ENCODE assay signal across 20 cellular contexts in genomic region chr11:2473361-2474058, GRCh38. TPM values are rescaled to one million over a fixed set of nuclear protein-coding genes. Genes with fewer than 3 reads are reported as not detected.
A peak's percentile ranks its signal among the peaks of the same experiment; 100 is the strongest.
DNase-seq lines count a peak whose midpoint lies in the region; ATAC-seq and TF ChIP-seq lines count a peak whose summit lies in the region.
"Had no signal": no experiment of that assay in that cellular context is flagged by ENCODE, and none has a peak within 500 bp of the region (broad histone marks: within the 10 kb centered on the region; RNA-seq: fewer than 3 reads in every experiment).

No MANE protein-coding gene starts in this region.

- TF ChIP-seq CTCF in left ventricle myocardium inferior (IDR thresholded peaks at IDR 0.05; ENCODE audit: borderline replicate concordance) (no peak), osteocyte (IDR thresholded peaks at IDR 0.05) (no peak)

- no peaks in the 10 kb centered on the region for H3K4me1 Mint-ChIP-seq in osteocyte (ENCODE audit: unreplicated experiment)

- H3K36me3 ChIP-seq in left ventricle myocardium inferior, result no peaks in the 10 kb centered on the region
- H3K36me3 ChIP-seq: upper lobe of left lung had no signal

- no peak overlapping the region for H3K4me3 Mint-ChIP-seq in osteocyte (ENCODE audit: unreplicated experiment)
- H3K4me3 Mint-ChIP-seq: activated CD8-positive, alpha-beta T cell treated with anti-CD3 and anti-CD28 coated beads, Interleukin-2, amount 10 ng/mL, durations not matched to agents 7 days and 5 days; stimulated activated naive CD8-positive, alpha-beta T cell treated with anti-CD3 and anti-CD28 coated beads, Interleukin-15, amount 100 ng/mL, for 72 hours had no signal

- peaks cover 12% of the 10 kb centered on the region for H3K27me3 ChIP-seq in left ventricle myocardium inferior (ENCODE audit: low read depth)
- H3K27me3 ChIP-seq: upper lobe of left lung had no signal

- H3K36me3 Mint-ChIP-seq in osteocyte (ENCODE audit: unreplicated experiment), result no peaks in the 10 kb centered on the region

- H3K9me3 ChIP-seq in left ventricle myocardium inferior (replicated peaks), result no peaks in the 10 kb centered on the region
- H3K9me3 ChIP-seq: upper lobe of left lung had no signal

- intact Hi-C loops in left ventricle myocardium inferior (cut with micrococcal nuclease), result no loop called here

- H3K27ac ChIP-seq in left ventricle myocardium inferior (replicated peaks), result peak overlapping the region; percentile 66

- no peaks in the 10 kb centered on the region for H3K9me3 Mint-ChIP-seq in osteocyte (ENCODE audit: unreplicated experiment)

- H3K27ac Mint-ChIP-seq in osteocyte (ENCODE audit: unreplicated experiment), result no peak overlapping the region

- H3K4me1 ChIP-seq in left ventricle myocardium inferior, result peaks cover 38% of the 10 kb centered on the region

- no peak overlapping the region for H3K4me3 ChIP-seq in left ventricle myocardium inferior
- H3K4me3 ChIP-seq: upper lobe of left lung had no signal

- no peak for ATAC-seq in HG02610 (IDR thresholded peaks at IDR 0.05; ENCODE audit: unreplicated experiment)
- ATAC-seq in GM18858 (IDR thresholded peaks at IDR 0.05; ENCODE audit: unreplicated experiment), result no peak
- ATAC-seq: activated CD8-positive, alpha-beta T cell treated with anti-CD3 and anti-CD28 coated beads, Interleukin-2, amount 10 ng/mL, durations not matched to agents 7 days and 5 days; stimulated activated naive CD8-positive, alpha-beta T cell treated with anti-CD3 and anti-CD28 coated beads, Interleukin-15, amount 100 ng/mL, for 72 hours had no signal

- DNase-seq in GM03348 (ENCODE audit: low spot score) (peak; percentile 5), NCI-H524 treated with DMSO at 0.1 percent for 48 hours (lab: John Stamatoyannopoulos, UW) (peak; percentile 42), left ventricle myocardium inferior (no peak), osteocyte (ENCODE audit: extremely low spot score, unreplicated experiment) (peak; percentile 83), NCI-H2171 treated with DMSO at 0.1 percent for 48 hours (lab: John Stamatoyannopoulos, UW) (no peak)
- DNase-seq: activated CD4-positive, CD25-positive, alpha-beta regulatory T cell treated with anti-CD3 and anti-CD28 coated beads, Interleukin-2, amount 50 U/mL, for 72 hours; activated CD8-positive, alpha-beta T cell treated with anti-CD3 and anti-CD28 coated beads, Interleukin-2, amount 10 ng/mL, durations not matched to agents 7 days and 5 days; activated naive CD4-positive, alpha-beta T cell treated with anti-CD3 and anti-CD28 coated beads, Interleukin-2, amount 50 U/mL, for 16 hours; activated T-cell treated with anti-CD3 and anti-CD28 coated beads, Interleukin-2, amount 50 U/mL, for 48 hours; anterior cingulate cortex; C1 segment of cervical spinal cord; Calu3; central memory CD4-positive, alpha-beta T cell; dermis blood vessel endothelial cell; OCI-M1; stimulated activated naive CD8-positive, alpha-beta T cell treated with anti-CD3 and anti-CD28 coated beads, Interleukin-15, amount 100 ng/mL, for 72 hours had no signal

- peaks cover 31% of the 10 kb centered on the region for H3K27me3 Mint-ChIP-seq in osteocyte (ENCODE audit: unreplicated experiment)
- H3K27me3 Mint-ChIP-seq: stimulated activated naive CD8-positive, alpha-beta T cell treated with anti-CD3 and anti-CD28 coated beads, Interleukin-15, amount 100 ng/mL, for 72 hours had no signal

RNA-seq across cellular contexts. Expression of gene KCNQ1, which starts 28.7 kb away (rescaled TPM):
- total RNA-seq in left ventricle myocardium inferior (41.8 TPM), osteocyte (0.16 TPM in 1 of 2 replicates, not detected in the other)

RNA-seq across cellular contexts. Expression of gene TRPM5, which starts 29.2 kb away (rescaled TPM):
- total RNA-seq in left ventricle myocardium inferior, result not detected
- total RNA-seq in osteocyte, result not detected in 2 replicates
- total RNA-seq: activated CD8-positive, alpha-beta T cell treated with anti-CD3 and anti-CD28 coated beads, Interleukin-2, amount 10 ng/mL, durations not matched to agents 7 days and 5 days; Calu3; dermis blood vessel endothelial cell; endothelial cell of umbilical vein; upper lobe of left lung had no signal

Comparison
In these comparisons a context has a peak if more than half of its experiments do, and no peak if none do; other contexts are left out.
1. DNase-seq: peak in GM03348 (single experiment), NCI-H524 treated with DMSO at 0.1 percent for 48 hours (single experiment) and osteocyte (single experiment); none in left ventricle myocardium inferior (single experiment) and NCI-H2171 treated with DMSO at 0.1 percent for 48 hours (single experiment).
2. RNA of gene KCNQ1, which starts 28.7 kb away (total RNA-seq): 41.8 TPM in left ventricle myocardium inferior (single experiment); 0.16 TPM in osteocyte; every median in the first group is over 10 times any median in the second.